ENCODE assay signal across 8 cellular contexts in the genomic region with DNA sequence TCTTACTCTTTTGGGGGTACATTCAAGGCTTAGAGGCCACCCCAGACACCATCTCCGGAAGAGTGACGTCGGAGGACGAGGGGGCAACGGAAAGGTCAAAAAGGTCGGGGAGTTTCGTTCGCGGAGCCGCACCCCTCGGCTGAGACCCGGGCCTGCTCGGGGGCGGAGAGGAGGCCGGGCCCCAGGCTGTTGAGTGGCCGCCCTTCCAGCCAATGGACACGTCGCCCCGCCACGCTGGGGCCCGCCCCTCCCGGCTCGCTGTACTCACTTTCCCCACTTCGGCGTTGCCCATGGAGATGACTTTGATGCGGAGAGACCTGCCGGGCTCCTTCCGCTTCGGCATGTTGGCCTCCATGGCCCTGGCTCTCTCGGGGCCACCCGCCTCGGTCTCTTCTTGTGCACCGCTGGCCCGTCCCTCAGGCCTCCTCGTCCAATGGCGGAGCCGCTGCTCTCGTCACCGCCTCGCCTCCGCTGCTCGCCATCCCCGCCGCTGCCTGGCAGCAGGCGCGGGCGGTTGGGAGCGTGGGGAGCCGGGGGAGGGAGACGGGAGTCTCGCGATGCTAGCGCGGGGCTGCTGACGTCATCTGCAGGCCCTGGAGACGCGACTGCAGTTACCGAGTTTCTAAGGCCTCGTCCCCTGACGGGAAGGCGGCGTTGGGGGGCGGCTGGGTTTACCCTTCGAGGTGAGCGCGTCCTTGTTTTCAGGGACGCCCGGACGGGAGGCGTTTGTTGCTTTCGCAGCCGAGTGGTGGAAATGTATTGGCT. TPM values are rescaled to one million over a fixed set of nuclear protein-coding genes. Genes with fewer than 3 reads are reported as not detected.
DNase-seq lines count a peak whose midpoint lies in the region; ATAC-seq and TF ChIP-seq lines count a peak whose summit lies in the region.

A gene (minus strand): TSS at position 406 of the 765 bp plus-strand sequence. CDS start 51 bp downstream, at position 355.

- TF ChIP-seq EP300 in Ishikawa (IDR thresholded peaks at IDR 0.05; ENCODE audit: borderline replicate concordance) = peak; percentile 33; the same call in 1 of the 2 replicates

- no peak for TF ChIP-seq RAD21 in Ishikawa (IDR thresholded peaks at IDR 0.05; ENCODE audit: low read depth)

- DNase-seq in DMS153 treated with DMSO at 0.1 percent for 48 hours (lab: John Stamatoyannopoulos, UW; ENCODE audit: unreplicated experiment) (peak; percentile 91), OCI-M2 (lab: John Stamatoyannopoulos, UW; ENCODE audit: unreplicated experiment) (peak; percentile 43), epithelial cell of proximal tubule (ENCODE audit: low read depth) (peak; percentile 61), mucosa of gallbladder (ENCODE audit: low spot score) (peak; percentile 98)
- peak; percentile 98 for DNase-seq in activated T-cell treated with anti-CD3 and anti-CD28 coated beads, Interleukin-2, amount 50 U/mL, for 1 hour
- peak; percentile 96 for DNase-seq in stimulated activated CD8-positive, alpha-beta memory T cell treated with anti-CD3 and anti-CD28 coated beads, Interleukin-4, amount 100 ng/mL, for 24 hours (ENCODE audit: low read depth)

- H3K4me3 ChIP-seq in epithelial cell of proximal tubule (ENCODE audit: low read depth, low read length) = peak within 1 kb of the TSS; percentile 92

- ATAC-seq in GM21619 (IDR thresholded peaks at IDR 0.05; ENCODE audit: unreplicated experiment) = peak; percentile 89

- no peak for TF ChIP-seq CTCF in epithelial cell of proximal tubule (conservative IDR thresholded peaks at IDR 0.05; ENCODE audit: low read depth, low read length)

TF ChIP-seq in Ishikawa, 13 proteins besides CTCF, POLR2A, EP300 and RAD21:
- TF ChIP-seq TEAD4 (IDR thresholded peaks at IDR 0.05) (no peak), NFIC (IDR thresholded peaks at IDR 0.05) (no peak), CREB1 (IDR thresholded peaks at IDR 0.05; ENCODE audit: low read depth) (peak; percentile 76), TAF1 (IDR thresholded peaks at IDR 0.05; ENCODE audit: low read depth) (peak; percentile 69), EGR1 (IDR thresholded peaks at IDR 0.05) (peak; percentile 69), ZBTB7A (IDR thresholded peaks at IDR 0.05; ENCODE audit: low read depth) (peak; percentile 28; the same call in 1 of the 2 replicates), CEBPB (IDR thresholded peaks at IDR 0.05) (no peak), FOXM1 (IDR thresholded peaks at IDR 0.05; ENCODE audit: borderline replicate concordance, low read depth) (no peak), YY1 (IDR thresholded peaks at IDR 0.05; ENCODE audit: low read depth) (peak; percentile 73), TCF12 (IDR thresholded peaks at IDR 0.05; ENCODE audit: low read depth) (peak; percentile 63; the same call in 1 of the 2 replicates)
- TF ChIP-seq, protein P1, sequence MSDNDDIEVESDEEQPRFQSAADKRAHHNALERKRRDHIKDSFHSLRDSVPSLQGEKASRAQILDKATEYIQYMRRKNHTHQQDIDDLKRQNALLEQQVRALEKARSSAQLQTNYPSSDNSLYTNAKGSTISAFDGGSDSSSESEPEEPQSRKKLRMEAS (IDR thresholded peaks at IDR 0.05) = peak; percentile 85
- TF ChIP-seq, protein P2, sequence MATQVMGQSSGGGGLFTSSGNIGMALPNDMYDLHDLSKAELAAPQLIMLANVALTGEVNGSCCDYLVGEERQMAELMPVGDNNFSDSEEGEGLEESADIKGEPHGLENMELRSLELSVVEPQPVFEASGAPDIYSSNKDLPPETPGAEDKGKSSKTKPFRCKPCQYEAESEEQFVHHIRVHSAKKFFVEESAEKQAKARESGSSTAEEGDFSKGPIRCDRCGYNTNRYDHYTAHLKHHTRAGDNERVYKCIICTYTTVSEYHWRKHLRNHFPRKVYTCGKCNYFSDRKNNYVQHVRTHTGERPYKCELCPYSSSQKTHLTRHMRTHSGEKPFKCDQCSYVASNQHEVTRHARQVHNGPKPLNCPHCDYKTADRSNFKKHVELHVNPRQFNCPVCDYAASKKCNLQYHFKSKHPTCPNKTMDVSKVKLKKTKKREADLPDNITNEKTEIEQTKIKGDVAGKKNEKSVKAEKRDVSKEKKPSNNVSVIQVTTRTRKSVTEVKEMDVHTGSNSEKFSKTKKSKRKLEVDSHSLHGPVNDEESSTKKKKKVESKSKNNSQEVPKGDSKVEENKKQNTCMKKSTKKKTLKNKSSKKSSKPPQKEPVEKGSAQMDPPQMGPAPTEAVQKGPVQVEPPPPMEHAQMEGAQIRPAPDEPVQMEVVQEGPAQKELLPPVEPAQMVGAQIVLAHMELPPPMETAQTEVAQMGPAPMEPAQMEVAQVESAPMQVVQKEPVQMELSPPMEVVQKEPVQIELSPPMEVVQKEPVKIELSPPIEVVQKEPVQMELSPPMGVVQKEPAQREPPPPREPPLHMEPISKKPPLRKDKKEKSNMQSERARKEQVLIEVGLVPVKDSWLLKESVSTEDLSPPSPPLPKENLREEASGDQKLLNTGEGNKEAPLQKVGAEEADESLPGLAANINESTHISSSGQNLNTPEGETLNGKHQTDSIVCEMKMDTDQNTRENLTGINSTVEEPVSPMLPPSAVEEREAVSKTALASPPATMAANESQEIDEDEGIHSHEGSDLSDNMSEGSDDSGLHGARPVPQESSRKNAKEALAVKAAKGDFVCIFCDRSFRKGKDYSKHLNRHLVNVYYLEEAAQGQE (IDR thresholded peaks at IDR 0.05; ENCODE audit: low read depth) = no peak
- TF ChIP-seq, protein P3, sequence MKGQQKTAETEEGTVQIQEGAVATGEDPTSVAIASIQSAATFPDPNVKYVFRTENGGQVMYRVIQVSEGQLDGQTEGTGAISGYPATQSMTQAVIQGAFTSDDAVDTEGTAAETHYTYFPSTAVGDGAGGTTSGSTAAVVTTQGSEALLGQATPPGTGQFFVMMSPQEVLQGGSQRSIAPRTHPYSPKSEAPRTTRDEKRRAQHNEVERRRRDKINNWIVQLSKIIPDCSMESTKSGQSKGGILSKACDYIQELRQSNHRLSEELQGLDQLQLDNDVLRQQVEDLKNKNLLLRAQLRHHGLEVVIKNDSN (IDR thresholded peaks at IDR 0.05) = no peak

RNA-seq across cellular contexts. Expression of the gene that starts here (rescaled TPM):
- total RNA-seq in epithelial cell of proximal tubule (2.1 and 2.2 TPM in 2 replicates), mucosa of gallbladder (6.1 TPM)

Comparison
In these comparisons a context has a peak if more than half of its experiments do, and no peak if none do; other contexts are left out.
1. Peak in every context shown above with its lines: DNase-seq, ATAC-seq and H3K4me3 ChIP-seq.
2. DNase-seq: peak in every context shown above with its lines; median percentile 98 in activated T-cell treated with anti-CD3 and anti-CD28 coated beads, Interleukin-2, amount 50 U/mL, for 1 hour; 98 in mucosa of gallbladder; 96 in stimulated activated CD8-positive, alpha-beta memory T cell treated with anti-CD3 and anti-CD28 coated beads, Interleukin-4, amount 100 ng/mL, for 24 hours; 91 in DMS153 treated with DMSO at 0.1 percent for 48 hours; 61 in epithelial cell of proximal tubule; 43 in OCI-M2.